In genomic region chr1:170674986-170675385, GRCh38 we compare ENCODE assay signal across 20 cellular contexts. TPM values are rescaled to one million over a fixed set of nuclear protein-coding genes. Genes with fewer than 3 reads are reported as not detected.
DNase-seq lines count a peak whose midpoint lies in the region; ATAC-seq, FAIRE-seq and TF ChIP-seq lines count a peak whose summit lies in the region.
"Had no signal": no experiment of that assay in that cellular context is flagged by ENCODE, and none has a peak within 500 bp of the region (broad histone marks: within the 10 kb centered on the region; RNA-seq: fewer than 3 reads in every experiment).

No MANE protein-coding gene starts in this region.

- peak; percentile 60 for FAIRE-seq in D721Med (lab: Jason Lieb, UNC)
- FAIRE-seq: GM12891, GM18507, HTR-8/SVneo, RCC 7860 had no signal

- no peak for DNase-seq in D721Med (ENCODE audit: insufficient read length, low spot score)
- no peak for DNase-seq in chondrocyte (ENCODE audit: low spot score)
- DNase-seq in activated T-cell treated with anti-CD3 and anti-CD28 coated beads, Interleukin-2, amount 50 U/mL, for 1 hour: no peak
- no peak for DNase-seq in naive thymus-derived CD4-positive, alpha-beta T cell
- DNase-seq: C1 segment of cervical spinal cord, DMS 273 treated with DMSO at 0.1 percent for 48 hours, GF-D8, NCI-H1417, NCI-H187 treated with DMSO at 0.1 percent for 48 hours, NCI-H526 treated with DMSO at 0.1 percent for 48 hours, Right ventricle myocardium superior had no signal

- H3K36me3 Mint-ChIP-seq in chondrocyte (ENCODE audit: low read depth): peaks cover 8% of the 10 kb centered on the region
- H3K36me3 Mint-ChIP-seq in naive thymus-derived CD4-positive, alpha-beta T cell: peaks cover 0 to 9% (median 0%) of the 10 kb centered on the region in 5 donors

- 82 to 86% methylated on average over 1 of the region's 1 CpG for WGBS in gastroesophageal sphincter (ENCODE audit: low coverage in 1 of 2), 2 donors

- peak overlapping the region; percentile 97 for H3K27ac Mint-ChIP-seq in chondrocyte (ENCODE audit: unreplicated experiment)
- H3K27ac Mint-ChIP-seq in naive thymus-derived CD4-positive, alpha-beta T cell: no peak overlapping the region

- H3K27ac ChIP-seq in gastroesophageal sphincter: peak overlapping the region in 1 of 4 donors; percentile 20
- no peak overlapping the region for H3K27ac ChIP-seq in naive thymus-derived CD4-positive, alpha-beta T cell (ENCODE audit: low read depth, low read length)
- H3K27ac ChIP-seq: HL-60 had no signal

- peak overlapping the region; percentile 14 for H3K9ac ChIP-seq in skeletal muscle satellite cell (ENCODE audit: low read depth, low read length)

- H3K27me3 Mint-ChIP-seq in chondrocyte (ENCODE audit: low read depth): no peaks in the 10 kb centered on the region
- H3K27me3 Mint-ChIP-seq in naive thymus-derived CD4-positive, alpha-beta T cell: peaks cover 47 to 77% (median 70%) of the 10 kb centered on the region in 5 donors

- TF ChIP-seq POLR2A in gastroesophageal sphincter (IDR thresholded peaks at IDR 0.05): no peak

- H3K4me3 ChIP-seq in gastroesophageal sphincter (no peak overlapping the region), skeletal muscle satellite cell (ENCODE audit: low read length) (no peak overlapping the region)
- no peak overlapping the region for H3K4me3 ChIP-seq in naive thymus-derived CD4-positive, alpha-beta T cell (ENCODE audit: low read length)

- no peak overlapping the region for H3K4me2 ChIP-seq in skeletal muscle satellite cell (ENCODE audit: low read length)

- ATAC-seq in gastroesophageal sphincter: peak; percentile 13
- no peak for ATAC-seq in GM19395 (IDR thresholded peaks at IDR 0.05; ENCODE audit: unreplicated experiment)
- ATAC-seq in HG03175 (IDR thresholded peaks at IDR 0.05; ENCODE audit: unreplicated experiment): no peak
- no peak for ATAC-seq in naive thymus-derived CD4-positive, alpha-beta T cell

- no peaks in the 10 kb centered on the region for H3K36me3 ChIP-seq in gastroesophageal sphincter
- H3K36me3 ChIP-seq in skeletal muscle satellite cell (ENCODE audit: insufficient read depth, low read length): no peaks in the 10 kb centered on the region
- no peaks in the 10 kb centered on the region for H3K36me3 ChIP-seq in naive thymus-derived CD4-positive, alpha-beta T cell (ENCODE audit: control insufficient read depth in 2 of 3, insufficient read depth in 3 of 3, low read length in 3 of 3)

- CTCF ChIA-PET in naive thymus-derived CD4-positive, alpha-beta T cell (lab: Charles Lee): no interaction called here

- H3K4me1 ChIP-seq in gastroesophageal sphincter (peaks cover 0 to 5% (median 0%) of the 10 kb centered on the region in 3 donors), skeletal muscle satellite cell (ENCODE audit: control insufficient read depth, insufficient read depth, low read length) (peaks cover 49% of the 10 kb centered on the region)
- H3K4me1 ChIP-seq in naive thymus-derived CD4-positive, alpha-beta T cell (ENCODE audit: control insufficient read depth in 2 of 2, insufficient read depth in 2 of 2, low read length in 2 of 2): no peaks in the 10 kb centered on the region

- no peak for TF ChIP-seq EP300 in gastroesophageal sphincter (IDR thresholded peaks at IDR 0.05)

- H3K27me3 ChIP-seq in gastroesophageal sphincter: peaks cover 49% of the 10 kb centered on the region
- H3K27me3 ChIP-seq in skeletal muscle satellite cell (ENCODE audit: control insufficient read depth, insufficient read depth, low read length): no peaks in the 10 kb centered on the region
- H3K27me3 ChIP-seq in naive thymus-derived CD4-positive, alpha-beta T cell (ENCODE audit: control insufficient read depth in 2 of 2, insufficient read depth in 2 of 2, low read length in 2 of 2): peaks cover 4 to 10% of the 10 kb centered on the region in 2 donors

- peaks cover 92% of the 10 kb centered on the region for H3K4me1 Mint-ChIP-seq in chondrocyte (ENCODE audit: low read depth)
- peaks cover 0 to 5% (median 0%) of the 10 kb centered on the region in 7 donors for H3K4me1 Mint-ChIP-seq in naive thymus-derived CD4-positive, alpha-beta T cell

- intact Hi-C loops in naive thymus-derived CD4-positive, alpha-beta T cell (cut with micrococcal nuclease): no loop called here

- no peaks in the 10 kb centered on the region for H3K9me3 Mint-ChIP-seq in chondrocyte (ENCODE audit: low read depth)
- peaks cover 0 to 3% (median 0%) of the 10 kb centered on the region in 11 donors for H3K9me3 Mint-ChIP-seq in naive thymus-derived CD4-positive, alpha-beta T cell

- POLR2A ChIA-PET in naive thymus-derived CD4-positive, alpha-beta T cell (lab: Charles Lee): no interaction called here

- H3K9me3 ChIP-seq in gastroesophageal sphincter: no peaks in the 10 kb centered on the region
- no peaks in the 10 kb centered on the region for H3K9me3 ChIP-seq in skeletal muscle satellite cell (replicated peaks; ENCODE audit: low read length)
- H3K9me3 ChIP-seq in naive thymus-derived CD4-positive, alpha-beta T cell (ENCODE audit: control insufficient read depth in 2 of 3, low read length in 3 of 3): no peaks in the 10 kb centered on the region

- H3K4me3 Mint-ChIP-seq in chondrocyte (ENCODE audit: unreplicated experiment): no peak overlapping the region
- H3K4me3 Mint-ChIP-seq in naive thymus-derived CD4-positive, alpha-beta T cell: no peak overlapping the region

- TF ChIP-seq CTCF in D721Med (IDR thresholded peaks at IDR 0.05; ENCODE audit: insufficient read depth, missing control alignments) (no peak), chondrocyte (IDR thresholded peaks at IDR 0.05) (no peak), gastroesophageal sphincter (IDR thresholded peaks at IDR 0.05) (no peak)

RNA-seq across cellular contexts. Expression of gene PRRX1, which starts 11.1 kb away (rescaled TPM):
- total RNA-seq in chondrocyte: 158 to 224 TPM (median 168 TPM) in 3 replicates
- total RNA-seq in gastroesophageal sphincter: 10 to 100 TPM; 13.4 to 27.9 (median 21.4) TPM
- 228 and 249 TPM in 2 replicates for total RNA-seq in skeletal muscle satellite cell (2012; rRNA removed)
- not detected for total RNA-seq in naive thymus-derived CD4-positive, alpha-beta T cell
- polyA plus RNA-seq in naive thymus-derived CD4-positive, alpha-beta T cell: not detected

Comparison
In these comparisons a context has a peak if more than half of its experiments do, and no peak if none do; other contexts are left out.
1. RNA of gene PRRX1, which starts 11.1 kb away (total RNA-seq): 158 to 224 TPM in chondrocyte and 13.4 to 27.9 TPM in gastroesophageal sphincter; not detected in naive thymus-derived CD4-positive, alpha-beta T cell; every median in the first group is over 10 times any median in the second.